Comparison of ENCODE assay signal across 16 cellular contexts in the genomic region with DNA sequence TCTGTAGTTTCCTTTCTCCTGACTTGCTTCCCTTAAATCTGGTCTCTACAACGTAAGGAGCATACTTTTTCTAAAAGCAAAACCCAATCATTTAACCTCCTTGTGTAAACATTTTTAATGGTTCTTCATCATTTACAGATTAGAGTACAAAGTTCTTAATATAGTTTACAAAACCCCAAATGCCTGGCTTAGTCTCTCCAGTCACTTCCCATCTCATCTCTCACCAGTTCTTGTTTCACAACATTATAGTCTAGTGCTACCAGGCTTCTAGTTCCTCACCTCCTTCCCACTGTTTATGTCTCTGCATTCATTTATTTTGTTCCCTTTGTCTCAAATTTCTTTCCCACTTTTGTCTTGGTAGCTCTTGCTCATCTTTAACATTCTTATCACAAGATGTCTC.
DNase-seq lines count a peak whose midpoint lies in the region; ATAC-seq, FAIRE-seq and TF ChIP-seq lines count a peak whose summit lies in the region.
"Had no signal": no experiment of that assay in that cellular context is flagged by ENCODE, and none has a peak within 500 bp of the region (broad histone marks: within the 10 kb centered on the region; RNA-seq: fewer than 3 reads in every experiment).

No MANE protein-coding gene starts in this region.

- H3K9me3 ChIP-seq in mucosa of rectum (ENCODE audit: control insufficient read depth in 2 of 2, low read length in 2 of 2) (no peaks in the 10 kb centered on the region), transverse colon (no peaks in the 10 kb centered on the region)
- H3K9me3 ChIP-seq: right lobe of liver had no signal

- TF ChIP-seq CTCF in brain microvascular endothelial cell (IDR thresholded peaks at IDR 0.05; ENCODE audit: low read depth, low read length, missing control alignments) (no peak), transverse colon (IDR thresholded peaks at IDR 0.05) (no peak)

- no peak for TF ChIP-seq POLR2A in transverse colon (IDR thresholded peaks at IDR 0.05)

- 53 to 67% methylated on average over 1 of the region's 1 CpG for WGBS in transverse colon (ENCODE audit: low coverage in 1 of 2), 2 donors

- in situ Hi-C loops in brain microvascular endothelial cell (cut with HindIII; ENCODE audit: low pct_ligation_motif_present, low sequenced_read_pairs): no loop called here
- in situ Hi-C loops in transverse colon (cut with MboI; ENCODE audit: low pct_ligation_motif_present in 1 of 4, low pct_unique_long_range_greater_than_20kb in 1 of 4, low sequenced_read_pairs in 3 of 4): loop anchor here in 2 of 4 donors (5.0 to 10.0 kb wide), 2 partner anchors 375 to 378 kb away; partner anchors contain the start of gene TNFSF4 (in 1 of the 2)

- no peak for TF ChIP-seq EP300 in transverse colon (IDR thresholded peaks at IDR 0.05; ENCODE audit: low read depth)

- H3K4me3 ChIP-seq in brain microvascular endothelial cell (ENCODE audit: low read depth, low read length) (no peak overlapping the region), mucosa of rectum (ENCODE audit: low read length in 2 of 2) (no peak overlapping the region), transverse colon (no peak overlapping the region)

- H3K36me3 ChIP-seq in brain microvascular endothelial cell (replicated peaks) (no peaks in the 10 kb centered on the region), mucosa of rectum (ENCODE audit: control insufficient read depth in 2 of 2, insufficient read depth in 2 of 2, low read length in 2 of 2) (no peaks in the 10 kb centered on the region), transverse colon (no peaks in the 10 kb centered on the region)
- H3K36me3 ChIP-seq: right lobe of liver had no signal

- no peak for FAIRE-seq in urothelium cell line (lab: Jason Lieb, UNC)
- FAIRE-seq: H1 had no signal

- no peak overlapping the region for H3K9ac ChIP-seq in mucosa of rectum (ENCODE audit: low read depth in 1 of 2, low read length in 2 of 2)
- H3K9ac ChIP-seq: KMS-11 had no signal

- H3K4me1 ChIP-seq in mucosa of rectum (ENCODE audit: control insufficient read depth in 2 of 2, insufficient read depth in 2 of 2, low read length in 2 of 2): peaks cover 0 to 9% of the 10 kb centered on the region in 2 donors
- H3K4me1 ChIP-seq in transverse colon: peaks cover 0 to 42% (median 6%) of the 10 kb centered on the region in 4 donors
- H3K4me1 ChIP-seq: right lobe of liver had no signal

- DNase-seq in Kasumi-1 (lab: John Stamatoyannopoulos, UW) (peak; percentile 21 to 36), brain microvascular endothelial cell (no peak), transverse colon (no peak), urothelium cell line (ENCODE audit: low spot score) (no peak)
- DNase-seq in stimulated activated CD4-positive, alpha-beta T cell treated with anti-CD3 and anti-CD28 coated beads, Interleukin-2, amount 100 ng/mL, for 24 hours: no peak
- DNase-seq in activated effector memory CD4-positive, alpha-beta T cell treated with anti-CD3 and anti-CD28 coated beads, Interleukin-2, amount 50 U/mL, for 16 hours: no peak
- DNase-seq: activated CD4-positive, alpha-beta T cell treated with anti-CD3 and anti-CD28 coated beads for 48 hours; activated naive CD8-positive, alpha-beta T cell treated with anti-CD3 and anti-CD28 coated beads for 36 hours; CD8-positive, alpha-beta memory T cell; naive B cell; right lobe of liver; stimulated activated naive B cell treated with anti-CD40 and anti-IgM and Interleukin-4, amounts not matched to agents 10 μg/mL and 1 μg/mL and 100 μg/mL, for 72 hours had no signal

- no peaks in the 10 kb centered on the region for H3K27me3 ChIP-seq in brain microvascular endothelial cell (replicated peaks)
- no peaks in the 10 kb centered on the region for H3K27me3 ChIP-seq in mucosa of rectum (ENCODE audit: control insufficient read depth in 2 of 2, insufficient read depth in 2 of 2, low read length in 2 of 2)
- no peaks in the 10 kb centered on the region for H3K27me3 ChIP-seq in transverse colon
- H3K27me3 ChIP-seq: right lobe of liver had no signal

- no peak for ATAC-seq in GM19351 (IDR thresholded peaks at IDR 0.05; ENCODE audit: unreplicated experiment)
- ATAC-seq: stimulated activated naive B cell treated with anti-CD40 and anti-IgM and Interleukin-4, amounts not matched to agents 10 μg/mL and 1 μg/mL and 100 μg/mL, for 72 hours had no signal

- H3K27ac ChIP-seq in brain microvascular endothelial cell (peak overlapping the region; percentile 90), mucosa of rectum (ENCODE audit: low read depth in 2 of 2, low read length in 2 of 2) (peak overlapping the region; percentile 52 to 80), transverse colon (peak overlapping the region; percentile 63 to 78 (median 72))
- H3K27ac ChIP-seq: KMS-11 had no signal

- intact Hi-C loops in transverse colon (cut with DNase I; ENCODE audit: low total_unique reads): loop anchor here (10.0 kb wide), 1 partner anchor 378 kb away; the partner anchor contains the start of gene TNFSF4

Comparison
In these comparisons a context has a peak if more than half of its experiments do, and no peak if none do; other contexts are left out.
1. DNase-seq: peak in Kasumi-1 (2 of 2); none in brain microvascular endothelial cell (single experiment), transverse colon (single experiment), urothelium cell line (single experiment), stimulated activated CD4-positive, alpha-beta T cell treated with anti-CD3 and anti-CD28 coated beads, Interleukin-2, amount 100 ng/mL, for 24 hours (0 of 2) and activated effector memory CD4-positive, alpha-beta T cell treated with anti-CD3 and anti-CD28 coated beads, Interleukin-2, amount 50 U/mL, for 16 hours (single experiment).
2. Peak in every context shown above with its lines, with median percentiles within 50 percentile points of each other: H3K27ac ChIP-seq.